Comparison of ENCODE assay signal across 13 cellular contexts in the genomic region with DNA sequence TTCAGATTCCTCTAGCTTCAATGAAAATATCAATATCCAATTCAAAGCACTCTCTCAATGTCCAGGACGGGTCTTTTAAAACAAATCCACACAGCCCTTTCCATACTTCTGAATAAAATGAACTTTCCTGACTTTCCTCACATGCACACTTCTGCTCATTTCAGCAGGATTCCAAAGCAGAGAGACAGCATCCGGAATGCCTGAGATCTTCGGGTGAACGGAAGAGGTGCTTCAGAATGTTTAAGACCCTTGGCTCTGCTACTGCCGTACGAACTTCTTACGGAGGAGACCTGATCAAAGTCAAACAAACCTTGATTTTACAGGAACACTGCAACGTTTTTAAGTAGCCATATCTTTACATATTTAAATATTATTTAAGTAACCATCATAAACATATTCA.
"Had no signal": no experiment of that assay in that cellular context is flagged by ENCODE, and none has a peak within 500 bp of the region (broad histone marks: within the 10 kb centered on the region; RNA-seq: fewer than 3 reads in every experiment).

No MANE protein-coding gene starts in this region.

- H3K27me3 ChIP-seq: adrenal gland, thyroid gland had no signal

- H3K9ac ChIP-seq: parathyroid adenoma had no signal

- H3K27ac ChIP-seq: adrenal gland, left ventricle myocardium inferior, parathyroid adenoma, thyroid gland, upper lobe of right lung, WERI-Rb-1 had no signal

- H3K9me3 ChIP-seq: adrenal gland, left ventricle myocardium inferior, thyroid gland, upper lobe of right lung had no signal

- H3K4me3 Mint-ChIP-seq: activated CD8-positive, alpha-beta T cell treated with anti-CD3 and anti-CD28 coated beads, Interleukin-2, amount 10 ng/mL, durations not matched to agents 7 days and 5 days; activated naive CD8-positive, alpha-beta T cell; activated T-cell treated with anti-CD3 and anti-CD28 coated beads, Interleukin-2, amount 50 U/mL, for 24 hours; activated T-helper 17 cell treated with anti-CD3 and anti-CD28 coated beads, Interleukin-2, amount 50 U/mL, for 72 hours; natural killer cell treated with Interleukin-12 subunit alpha and Interleukin-12 subunit beta and Interleukin-15 and Interleukin-18, amount 100 ng/mL, for 72 hours; stimulated activated naive CD8-positive, alpha-beta T cell treated with anti-CD3 and anti-CD28 coated beads, Interleukin-15, Interleukin-2, amounts not matched to agents 100 ng/mL and 50 ng/mL, for 24 hours had no signal

- H3K9me3 Mint-ChIP-seq: activated T-cell treated with anti-CD3 and anti-CD28 coated beads, Interleukin-2, amount 50 U/mL, for 24 hours; activated T-helper 17 cell treated with anti-CD3 and anti-CD28 coated beads, Interleukin-2, amount 50 U/mL, for 72 hours; natural killer cell treated with Interleukin-12 subunit alpha and Interleukin-12 subunit beta and Interleukin-15 and Interleukin-18, amount 100 ng/mL, for 72 hours; stimulated activated naive CD8-positive, alpha-beta T cell treated with anti-CD3 and anti-CD28 coated beads, Interleukin-15, Interleukin-2, amounts not matched to agents 100 ng/mL and 50 ng/mL, for 24 hours had no signal

- H3K36me3 ChIP-seq: adrenal gland, left ventricle myocardium inferior, thyroid gland, upper lobe of right lung, WERI-Rb-1 had no signal

- H3K27ac Mint-ChIP-seq: activated CD8-positive, alpha-beta T cell treated with anti-CD3 and anti-CD28 coated beads, Interleukin-2, amount 10 ng/mL, durations not matched to agents 7 days and 5 days; activated naive CD8-positive, alpha-beta T cell; activated T-cell treated with anti-CD3 and anti-CD28 coated beads, Interleukin-2, amount 50 U/mL, for 24 hours; activated T-helper 17 cell treated with anti-CD3 and anti-CD28 coated beads, Interleukin-2, amount 50 U/mL, for 72 hours; natural killer cell treated with Interleukin-12 subunit alpha and Interleukin-12 subunit beta and Interleukin-15 and Interleukin-18, amount 100 ng/mL, for 72 hours; stimulated activated naive CD8-positive, alpha-beta T cell treated with anti-CD3 and anti-CD28 coated beads, Interleukin-15, Interleukin-2, amounts not matched to agents 100 ng/mL and 50 ng/mL, for 24 hours had no signal

- H3K36me3 Mint-ChIP-seq: activated naive CD8-positive, alpha-beta T cell; natural killer cell treated with Interleukin-12 subunit alpha and Interleukin-12 subunit beta and Interleukin-15 and Interleukin-18, amount 100 ng/mL, for 72 hours had no signal

- H3K79me2 ChIP-seq: parathyroid adenoma had no signal

- H2AFZ ChIP-seq: parathyroid adenoma had no signal

- H3K4me1 Mint-ChIP-seq: activated T-helper 17 cell treated with anti-CD3 and anti-CD28 coated beads, Interleukin-2, amount 50 U/mL, for 72 hours had no signal

- DNase-seq: stimulated activated CD4-positive, alpha-beta T cell treated with anti-CD3 and anti-CD28 coated beads, Interleukin-12 subunit alpha, Interleukin-12 subunit beta, amount 100 ng/mL, for 4 hours; upper lobe of right lung had no signal

- H3K4me3 ChIP-seq: adrenal gland, left ventricle myocardium inferior, thyroid gland, upper lobe of right lung had no signal

- H3K4me1 ChIP-seq: left ventricle myocardium inferior, parathyroid adenoma, thyroid gland, upper lobe of right lung had no signal
